Comparison of ENCODE assay signal across 7 cellular contexts in the genomic region with DNA sequence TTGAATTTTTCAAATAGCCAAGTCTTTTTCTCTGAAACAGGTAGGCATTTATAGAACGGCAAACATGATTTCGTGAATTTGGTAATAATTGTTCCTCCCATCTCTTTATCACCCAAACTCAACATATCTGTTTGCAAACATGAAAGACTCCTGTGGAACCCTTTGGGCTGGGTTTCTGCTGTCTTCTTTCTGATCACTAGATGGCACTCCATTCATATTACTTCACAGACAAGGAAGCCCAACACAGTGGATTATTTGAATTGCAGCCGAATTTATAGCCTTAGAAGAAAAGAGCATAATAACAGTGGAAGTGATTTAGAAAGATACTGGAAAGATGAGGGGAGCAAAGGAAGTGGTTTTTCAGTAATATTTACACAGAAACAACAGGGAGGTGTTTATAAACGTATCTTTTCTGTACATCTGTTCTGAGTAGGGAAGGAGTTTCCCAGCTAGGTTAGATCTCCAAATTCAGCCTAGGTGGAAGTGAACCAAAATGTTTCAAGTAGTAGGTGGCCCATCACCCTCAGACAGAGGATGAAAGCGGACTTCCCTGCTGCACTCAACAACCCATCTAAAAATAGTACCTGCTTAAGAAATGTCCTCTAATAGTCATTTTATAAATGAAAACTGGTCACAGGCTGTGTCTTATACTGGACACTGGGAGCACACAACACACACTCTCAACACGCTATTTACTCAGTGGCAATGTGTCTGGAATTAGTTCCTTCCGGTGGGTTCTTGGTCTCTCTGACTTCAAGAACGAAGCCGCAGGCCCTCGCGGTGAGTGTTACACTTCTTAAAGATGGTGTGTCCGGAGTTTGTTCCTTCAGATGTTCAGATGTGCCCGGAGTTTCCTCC.
DNase-seq lines count a peak whose midpoint lies in the region; ATAC-seq, FAIRE-seq and TF ChIP-seq lines count a peak whose summit lies in the region.

No MANE protein-coding gene starts in this region.

- H2BK5ac ChIP-seq in H1 (ENCODE audit: low read depth, low read length), result no peak overlapping the region

- no peak overlapping the region for H4K5ac ChIP-seq in H1 (ENCODE audit: insufficient read length, low read depth, low read length)

- H3K79me2 ChIP-seq in H1 (ENCODE audit: control insufficient read depth in 1 of 2, insufficient read depth in 2 of 2, low read length in 2 of 2), result no peaks in the 10 kb centered on the region

- no peak overlapping the region for H2BK15ac ChIP-seq in H1 (ENCODE audit: low read length)

- H3K23ac ChIP-seq in H1 (ENCODE audit: insufficient read length), result no peak overlapping the region

- peaks cover 3% of the 10 kb centered on the region; the same call in 1 of the 2 replicates for H3K23me2 ChIP-seq in H1 (ENCODE audit: low read depth, low read length)

- H4K8ac ChIP-seq in H1 (ENCODE audit: extremely low read depth, insufficient read depth, low read length), result no peak overlapping the region

- 77% methylated on average over 13 of the region's 13 CpGs; no CpG with 5 or more reads in 1 of the 2 experiments for WGBS in H1 (ENCODE audit: extremely low coverage in 1 of 2, insufficient coverage in 1 of 2, insufficient read length in 1 of 2, insufficient replicate concordance in 2 of 2, low coverage in 1 of 2, low lambda C conversion rate in 2 of 2, missing lambda C conversion rate in 1 of 2), 2 experiments

- H4K20me1 ChIP-seq in H1 (replicated peaks in 1 of 2; ENCODE audit: control insufficient read depth in 1 of 2, insufficient read depth in 2 of 2, low read length in 2 of 2), result no peaks in the 10 kb centered on the region

- H3K56ac ChIP-seq in H1 (replicated peaks; ENCODE audit: insufficient read length, low read depth, low read length), result no peak overlapping the region

- H2AFZ ChIP-seq in H1 (ENCODE audit: low read length), result 0 out of 2 replicates have a peak overlapping the region, but pooled peaks have one; percentile 40

- POLR2A ChIA-PET in H1 (lab: Charles Lee; ENCODE audit: partially characterized antibody), result interaction anchor here (0.7 kb wide), 1 partner anchor 212 kb away, joined by 3 read pairs; no protein-coding TSS in a partner anchor

- H3K9me3 ChIP-seq in H1 (ENCODE audit: insufficient read depth in 2 of 2, low read depth in 1 of 2, low read length in 1 of 2), result no peaks in the 10 kb centered on the region

- no peak overlapping the region for H3K18ac ChIP-seq in H1 (ENCODE audit: extremely low read depth, low read length)

- no peak overlapping the region for H4K91ac ChIP-seq in H1 (replicated peaks; ENCODE audit: insufficient read length, low read length)

- no peak overlapping the region for H3K14ac ChIP-seq in H1 (ENCODE audit: insufficient read length)

- no peak overlapping the region for H3K4me2 ChIP-seq in H1 (ENCODE audit: insufficient read depth in 1 of 2, low read depth in 2 of 2, low read length in 2 of 2)

- CTCF ChIA-PET in H1 (lab: Charles Lee; ENCODE audit: partially characterized antibody), result interaction anchor here (0.8 to 2.5 kb wide), 14 partner anchors 9 to 716 kb away, joined by 3 to 13 read pairs (median 4); no protein-coding TSS in a partner anchor

- H3K4me3 ChIP-seq in H1 (ENCODE audit: extremely low read depth in 1 of 4, insufficient read depth in 2 of 4, low read depth in 3 of 4, low read length in 4 of 4), result no peak overlapping the region

- H3K4me1 ChIP-seq in H1 (replicated peaks in 1 of 4; ENCODE audit: control insufficient read depth in 3 of 4, insufficient read depth in 4 of 4, low read length in 3 of 4), result peaks cover 0 to 4% (median 0%) of the 10 kb centered on the region in 4 experiments; a peak in 2 of 7 replicates

- peak; percentile 94 to 96 for TF ChIP-seq RAD21 in H1 (IDR thresholded peaks at IDR 0.05 in 1 of 2, conservative IDR thresholded peaks at IDR 0.05 in 1 of 2; ENCODE audit: low read depth in 2 of 2, low read length in 2 of 2)

- ATAC-seq in GM21576 (IDR thresholded peaks at IDR 0.05; ENCODE audit: unreplicated experiment), result peak; percentile 88

- no peak for TF ChIP-seq POLR2A in H1 (IDR thresholded peaks at IDR 0.05; ENCODE audit: control extremely low read depth in 1 of 2, low read depth in 2 of 2, low read length in 2 of 2)

- no peak overlapping the region for H3K27ac ChIP-seq in H1 (ENCODE audit: low read depth, low read length)

- H2BK20ac ChIP-seq in H1 (ENCODE audit: low read length), result no peak overlapping the region

- peak in 2 of 3 experiments; percentile 73 to 79; a peak in 3 of 4 replicates for TF ChIP-seq CTCF in H1 (IDR thresholded peaks at IDR 0.05; ENCODE audit: control extremely low read depth in 1 of 3, insufficient read depth in 1 of 3, low read depth in 1 of 3, low read length in 3 of 3)

- TF ChIP-seq EP300 in H1 (IDR thresholded peaks at IDR 0.05; ENCODE audit: borderline replicate concordance in 1 of 2, low read depth in 2 of 2, low read length in 2 of 2), result no peak

- H2AK5ac ChIP-seq in H1 (ENCODE audit: low read depth, low read length), result no peak overlapping the region

- no peak overlapping the region for H3K9ac ChIP-seq in H1 (replicated peaks in 1 of 4; ENCODE audit: extremely low read depth in 1 of 4, low read depth in 3 of 4, low read length in 3 of 4)

- H2BK120ac ChIP-seq in H1 (replicated peaks; ENCODE audit: low read depth, low read length), result no peak overlapping the region

- H2BK12ac ChIP-seq in H1 (ENCODE audit: low read depth, low read length), result no peak overlapping the region

- H3K27me3 ChIP-seq in H1 (replicated peaks in 1 of 4; ENCODE audit: control insufficient read depth in 3 of 4, extremely low read depth in 1 of 4, insufficient read depth in 3 of 4, low read length in 3 of 4), result no peaks in the 10 kb centered on the region

- FAIRE-seq in G401.6 (lab: Jason Lieb, UNC), result peak; percentile 83
- FAIRE-seq in H1 (lab: Jason Lieb, UNC), result peak; percentile 86

- no peaks in the 10 kb centered on the region for H3K79me1 ChIP-seq in H1 (ENCODE audit: low read depth, low read length)

- H3K36me3 ChIP-seq in H1 (ENCODE audit: control insufficient read depth in 2 of 4, insufficient read depth in 4 of 4, low read length in 3 of 4), result no peaks in the 10 kb centered on the region

- peak; percentile 57 for DNase-seq in MV-4-11 (lab: John Stamatoyannopoulos, UW)
- DNase-seq in SHP77 treated with DMSO at 0.1 percent for 48 hours (lab: John Stamatoyannopoulos, UW), result peak; percentile 28
- no peak for DNase-seq in H1 (ENCODE audit: low read depth in 1 of 2, low spot score in 2 of 2)
- DNase-seq in lung microvascular endothelial cell (ENCODE audit: low read depth in 2 of 2), result peak; percentile 55 to 59
- no peak for DNase-seq in NK-92 treated with Interleukin-12 subunit alpha and Interleukin-12 subunit beta, amount 100 ng/mL, for 24 hours (lab: John Stamatoyannopoulos, UW)

- no peak overlapping the region for H3K4ac ChIP-seq in H1 (replicated peaks; ENCODE audit: insufficient read length, low read depth, low read length)

TF ChIP-seq in H1, 55 proteins besides CTCF, POLR2A, EP300 and RAD21:
- TF ChIP-seq, protein P1, sequence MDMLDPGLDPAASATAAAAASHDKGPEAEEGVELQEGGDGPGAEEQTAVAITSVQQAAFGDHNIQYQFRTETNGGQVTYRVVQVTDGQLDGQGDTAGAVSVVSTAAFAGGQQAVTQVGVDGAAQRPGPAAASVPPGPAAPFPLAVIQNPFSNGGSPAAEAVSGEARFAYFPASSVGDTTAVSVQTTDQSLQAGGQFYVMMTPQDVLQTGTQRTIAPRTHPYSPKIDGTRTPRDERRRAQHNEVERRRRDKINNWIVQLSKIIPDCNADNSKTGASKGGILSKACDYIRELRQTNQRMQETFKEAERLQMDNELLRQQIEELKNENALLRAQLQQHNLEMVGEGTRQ (IDR thresholded peaks at IDR 0.05; ENCODE audit: low read length), result no peak
- 0 out of 2 replicates have a peak, but pooled peaks have one; percentile 9 for TF ChIP-seq YY1 (IDR thresholded peaks at IDR 0.05; ENCODE audit: low read depth, low read length)
- TF ChIP-seq CHD1 (IDR thresholded peaks at IDR 0.05; ENCODE audit: low read depth, low read length), result no peak
- TF ChIP-seq TEAD4 (IDR thresholded peaks at IDR 0.05; ENCODE audit: low read depth, low read length), result no peak
TF ChIP-seq in H1: peak in this region for 1.

Comparison
In these comparisons a context has a peak if more than half of its experiments do, and no peak if none do; other contexts are left out.
1. DNase-seq: peak in MV-4-11 (single experiment), SHP77 treated with DMSO at 0.1 percent for 48 hours (single experiment) and lung microvascular endothelial cell (2 of 2); none in H1 (0 of 2) and NK-92 treated with Interleukin-12 subunit alpha and Interleukin-12 subunit beta, amount 100 ng/mL, for 24 hours (single experiment).